ENCODE assay signal across 30 cellular contexts in the genomic region with DNA sequence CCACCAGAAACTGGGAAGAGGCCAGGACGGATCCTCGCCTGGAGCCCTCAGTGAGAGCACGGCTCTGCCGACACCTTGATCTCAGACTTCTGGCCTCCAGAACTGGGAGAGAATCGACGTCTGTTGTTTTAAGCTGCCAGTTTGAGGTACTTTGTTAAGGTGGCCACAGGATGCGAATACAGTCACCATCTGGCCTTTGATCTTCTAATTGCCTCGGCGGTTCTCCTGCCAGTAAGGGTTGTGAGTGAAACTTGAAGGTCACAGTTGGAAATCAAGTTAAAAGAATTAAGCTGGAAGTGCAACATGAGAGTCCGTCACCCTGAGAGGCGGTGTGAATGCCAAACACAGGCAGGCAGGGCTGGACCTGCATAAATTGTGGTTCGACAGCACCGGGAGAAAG. TPM values are rescaled to one million over a fixed set of nuclear protein-coding genes. Genes with fewer than 3 reads are reported as not detected.
DNase-seq lines count a peak whose midpoint lies in the region; ATAC-seq and TF ChIP-seq lines count a peak whose summit lies in the region.
"Had no signal": no experiment of that assay in that cellular context is flagged by ENCODE, and none has a peak within 500 bp of the region (broad histone marks: within the 10 kb centered on the region; RNA-seq: fewer than 3 reads in every experiment).

No MANE protein-coding gene starts in this region.

- peak; percentile 33 for DNase-seq in Jurkat, Clone E6-1 (ENCODE audit: low read depth, low spot score)
- DNase-seq in endodermal cell, result peak; percentile 71
- no peak for DNase-seq in progenitor cell of endocrine pancreas (ENCODE audit: low spot score, unreplicated experiment)
- DNase-seq in activated naive CD4-positive, alpha-beta T cell (lab: John Stamatoyannopoulos, UW), result no peak
- no peak for DNase-seq in activated CD4-positive, CD25-positive, alpha-beta regulatory T cell treated with anti-CD3 and anti-CD28 coated beads, Interleukin-2, amount 50 U/mL, for 72 hours
- no peak for DNase-seq in NCI-H2081 (lab: John Stamatoyannopoulos, UW)
- no peak for DNase-seq in activated CD8-positive, alpha-beta T cell treated with anti-CD3 and anti-CD28 coated beads for 36 hours
- DNase-seq: activated CD4-positive, alpha-beta T cell treated with anti-CD3 and anti-CD28 coated beads for 4 hours; amygdala; CD8-positive, alpha-beta T cell; effector CD4-positive, alpha-beta T cell; EL; midbrain; MM.1S; naive B cell; NCI-H1105 treated with DMSO at 0.1 percent for 48 hours; NCI-H1930; NCI-H2227 treated with DMSO at 0.1 percent for 48 hours; NCI-H526; occipital lobe; SHP77 treated with DMSO at 0.1 percent for 48 hours; stimulated activated naive B cell treated with anti-CD40 and anti-IgM and Interleukin-4, amounts not matched to agents 10 μg/mL and 1 μg/mL and 100 μg/mL, for 72 hours; substantia nigra had no signal

- 49 to 58% methylated on average over 12 to 13 of the region's 13 CpGs for WGBS in endodermal cell (ENCODE audit: insufficient coverage in 1 of 2, insufficient read length in 1 of 2), 2 experiments

- POLR2A ChIA-PET in activated CD8-positive, alpha-beta T cell treated with anti-CD3 and anti-CD28 coated beads for 36 hours (lab: Charles Lee), result no interaction called here

- peaks cover 0 to 12% (median 0%) of the 10 kb centered on the region in 11 experiments; a peak in 3 of 22 replicates for H3K36me3 ChIP-seq in BLaER1 treated with 17β-estradiol and CSF1 and Interleukin-3, amounts not matched to agents 10 nM and 100 nM
- H3K36me3 ChIP-seq in endodermal cell (ENCODE audit: control insufficient read depth, insufficient read depth, low read length), result no peaks in the 10 kb centered on the region
- H3K36me3 ChIP-seq: breast epithelium had no signal

- H3K27me3 ChIP-seq in BLaER1 treated with 17β-estradiol and CSF1 and Interleukin-3, amounts not matched to agents 10 nM and 100 nM, result peaks cover 10 to 33% (median 27%) of the 10 kb centered on the region in 11 experiments; a peak in 20 of 22 replicates
- H3K27me3 ChIP-seq in endodermal cell (ENCODE audit: control insufficient read depth, insufficient read depth, low read length, poor library complexity, severe bottlenecking), result no peaks in the 10 kb centered on the region
- H3K27me3 ChIP-seq: breast epithelium had no signal

- no peaks in the 10 kb centered on the region for H3K9me3 ChIP-seq in BLaER1 treated with 17β-estradiol and CSF1 and Interleukin-3, amounts not matched to agents 10 nM and 100 nM (replicated peaks in 1 of 11)
- no peaks in the 10 kb centered on the region for H3K9me3 ChIP-seq in endodermal cell (ENCODE audit: control insufficient read depth, low read length)
- H3K9me3 ChIP-seq: breast epithelium had no signal

- H3K4me2 ChIP-seq in BLaER1 treated with 17β-estradiol and CSF1 and Interleukin-3, amounts not matched to agents 10 nM and 100 nM, result peak overlapping the region in 7 of 11 experiments; percentile 49 to 59 (median 57); a peak in 11 of 22 replicates
- H3K4me2 ChIP-seq: KMS-11 had no signal

- H3K27me3 Mint-ChIP-seq in endodermal cell (ENCODE audit: insufficient read depth) (peaks cover 16% of the 10 kb centered on the region), progenitor cell of endocrine pancreas (peaks cover 26% of the 10 kb centered on the region)
- peaks cover 6% of the 10 kb centered on the region for H3K27me3 Mint-ChIP-seq in activated CD8-positive, alpha-beta T cell treated with anti-CD3 and anti-CD28 coated beads for 36 hours
- H3K27me3 Mint-ChIP-seq: stimulated activated naive B cell treated with anti-CD40 and anti-IgM and Interleukin-4, amounts not matched to agents 10 μg/mL and 1 μg/mL and 100 μg/mL, for 72 hours had no signal

- TF ChIP-seq CTCF in endodermal cell (conservative IDR thresholded peaks at IDR 0.05), result no peak
- TF ChIP-seq CTCF in progenitor cell of endocrine pancreas (IDR thresholded peaks at IDR 0.05; ENCODE audit: unreplicated experiment), result no peak
- no peak for TF ChIP-seq CTCF in activated CD8-positive, alpha-beta T cell treated with anti-CD3 and anti-CD28 coated beads for 36 hours (IDR thresholded peaks at IDR 0.05)

- H3K27ac ChIP-seq in BLaER1 treated with 17β-estradiol and CSF1 and Interleukin-3, amounts not matched to agents 10 nM and 100 nM, result no peak overlapping the region
- H3K27ac ChIP-seq in endodermal cell (ENCODE audit: low read depth, low read length), result no peak overlapping the region
- H3K27ac ChIP-seq: epithelial cell of prostate, KMS-11 had no signal

- H3K4me1 Mint-ChIP-seq in endodermal cell, result peaks cover 44% of the 10 kb centered on the region
- peaks cover 8% of the 10 kb centered on the region for H3K4me1 Mint-ChIP-seq in progenitor cell of endocrine pancreas (ENCODE audit: low read depth)
- H3K4me1 Mint-ChIP-seq in activated CD8-positive, alpha-beta T cell treated with anti-CD3 and anti-CD28 coated beads for 36 hours (ENCODE audit: low read depth), result peaks cover 5% of the 10 kb centered on the region

- no peaks in the 10 kb centered on the region for H3K36me3 Mint-ChIP-seq in endodermal cell (ENCODE audit: low read depth)
- H3K36me3 Mint-ChIP-seq in progenitor cell of endocrine pancreas (ENCODE audit: insufficient read depth), result no peaks in the 10 kb centered on the region
- peaks cover 3% of the 10 kb centered on the region for H3K36me3 Mint-ChIP-seq in activated CD8-positive, alpha-beta T cell treated with anti-CD3 and anti-CD28 coated beads for 36 hours (ENCODE audit: low read depth)
- H3K36me3 Mint-ChIP-seq: activated naive CD4-positive, alpha-beta T cell treated with anti-CD3 and anti-CD28 coated beads, Interleukin-2, amount 50 U/mL, for 24 hours; CD8-positive, alpha-beta T cell; naive B cell had no signal

- H3K9me3 Mint-ChIP-seq in endodermal cell, result no peaks in the 10 kb centered on the region
- H3K9me3 Mint-ChIP-seq in progenitor cell of endocrine pancreas (ENCODE audit: low read depth), result no peaks in the 10 kb centered on the region
- no peaks in the 10 kb centered on the region for H3K9me3 Mint-ChIP-seq in activated CD8-positive, alpha-beta T cell treated with anti-CD3 and anti-CD28 coated beads for 36 hours
- H3K9me3 Mint-ChIP-seq: activated naive CD4-positive, alpha-beta T cell treated with anti-CD3 and anti-CD28 coated beads, Interleukin-2, amount 50 U/mL, for 24 hours; activated T-helper 2 cell treated with anti-CD3 and anti-CD28 coated beads, Interferon-gamma antibody, Interleukin-2, Interleukin-4, amounts not matched to agents 10 μg/mL and 5 μg/mL and 100 μg/mL, durations not matched to agents 14 hours and 24 hours and 36 hours; CD8-positive, alpha-beta T cell; naive B cell; stimulated activated naive B cell treated with anti-CD40 and anti-IgM and Interleukin-4, amounts not matched to agents 10 μg/mL and 1 μg/mL and 100 μg/mL, for 72 hours had no signal

- no peak overlapping the region for H3K4me3 ChIP-seq in BLaER1 treated with 17β-estradiol and CSF1 and Interleukin-3, amounts not matched to agents 10 nM and 100 nM
- no peak overlapping the region for H3K4me3 ChIP-seq in Jurkat, Clone E6-1 (ENCODE audit: low read length)
- H3K4me3 ChIP-seq in endodermal cell (ENCODE audit: low read length), result no peak overlapping the region
- H3K4me3 ChIP-seq: breast epithelium had no signal

- H4K20me1 ChIP-seq in BLaER1 treated with 17β-estradiol and CSF1 and Interleukin-3, amounts not matched to agents 10 nM and 100 nM, result peaks cover 0 to 89% (median 16%) of the 10 kb centered on the region in 11 experiments; a peak in 15 of 22 replicates

- CTCF ChIA-PET in activated CD8-positive, alpha-beta T cell treated with anti-CD3 and anti-CD28 coated beads for 36 hours (lab: Charles Lee), result no interaction called here

- no peak for ATAC-seq in activated CD8-positive, alpha-beta T cell treated with anti-CD3 and anti-CD28 coated beads for 36 hours
- ATAC-seq: CD8-positive, alpha-beta T cell; Panc1; stimulated activated naive B cell treated with anti-CD40 and anti-IgM and Interleukin-4, amounts not matched to agents 10 μg/mL and 1 μg/mL and 100 μg/mL, for 72 hours had no signal

- no peak overlapping the region for H3K9ac ChIP-seq in BLaER1 treated with 17β-estradiol and CSF1 and Interleukin-3, amounts not matched to agents 10 nM and 100 nM
- H3K9ac ChIP-seq in endodermal cell (ENCODE audit: extremely low read depth, low read length, poor library complexity, severe bottlenecking), result no peak overlapping the region
- H3K9ac ChIP-seq: KMS-11 had no signal

- H3K27ac Mint-ChIP-seq in endodermal cell (peak overlapping the region; percentile 9), progenitor cell of endocrine pancreas (peak overlapping the region; percentile 15)
- no peak overlapping the region for H3K27ac Mint-ChIP-seq in activated CD8-positive, alpha-beta T cell treated with anti-CD3 and anti-CD28 coated beads for 36 hours
- H3K27ac Mint-ChIP-seq: activated naive CD4-positive, alpha-beta T cell treated with anti-CD3 and anti-CD28 coated beads, Interleukin-2, amount 50 U/mL, for 24 hours; activated T-helper 2 cell treated with anti-CD3 and anti-CD28 coated beads, Interferon-gamma antibody, Interleukin-2, Interleukin-4, amounts not matched to agents 10 μg/mL and 5 μg/mL and 100 μg/mL, durations not matched to agents 14 hours and 24 hours and 36 hours; CD8-positive, alpha-beta T cell; stimulated activated naive B cell treated with anti-CD40 and anti-IgM and Interleukin-4, amounts not matched to agents 10 μg/mL and 1 μg/mL and 100 μg/mL, for 72 hours had no signal

- peaks cover 7 to 43% (median 37%) of the 10 kb centered on the region in 10 experiments; a peak in 18 of 20 replicates for H3K4me1 ChIP-seq in BLaER1 treated with 17β-estradiol and CSF1 and Interleukin-3, amounts not matched to agents 10 nM and 100 nM
- H3K4me1 ChIP-seq in endodermal cell (ENCODE audit: control insufficient read depth, insufficient read depth, low read length), result peaks cover 30% of the 10 kb centered on the region
- H3K4me1 ChIP-seq: breast epithelium had no signal

- no peak overlapping the region for H3K4me3 Mint-ChIP-seq in endodermal cell
- no peak overlapping the region for H3K4me3 Mint-ChIP-seq in progenitor cell of endocrine pancreas (ENCODE audit: low read depth)
- no peak overlapping the region for H3K4me3 Mint-ChIP-seq in activated CD8-positive, alpha-beta T cell treated with anti-CD3 and anti-CD28 coated beads for 36 hours
- H3K4me3 Mint-ChIP-seq: activated naive CD4-positive, alpha-beta T cell treated with anti-CD3 and anti-CD28 coated beads, Interleukin-2, amount 50 U/mL, for 24 hours; CD8-positive, alpha-beta T cell; stimulated activated naive B cell treated with anti-CD40 and anti-IgM and Interleukin-4, amounts not matched to agents 10 μg/mL and 1 μg/mL and 100 μg/mL, for 72 hours had no signal

- intact Hi-C loops in activated CD8-positive, alpha-beta T cell treated with anti-CD3 and anti-CD28 coated beads for 36 hours (cut with micrococcal nuclease), result no loop called here

RNA-seq across cellular contexts. Expression of a gene that starts 27.9 kb away (rescaled TPM):
- polyA plus RNA-seq in Jurkat, Clone E6-1 (2012; ENCODE audit: insufficient read depth, insufficient read length), result not detected
- 10 to 100 TPM; 29.6 to 32.3 TPM for total RNA-seq in endodermal cell
- polyA plus RNA-seq in endodermal cell (2013, experiment 1 of 2), result 12.6 TPM
- polyA plus RNA-seq in endodermal cell (2013, experiment 2 of 2), result 9.5 TPM
- 10.6 and 11.8 TPM in 2 replicates for total RNA-seq in progenitor cell of endocrine pancreas
- total RNA-seq in activated CD8-positive, alpha-beta T cell treated with anti-CD3 and anti-CD28 coated beads for 36 hours, result 10 to 100 TPM; 71.0 to 73.1 TPM

Comparison
In these comparisons a context has a peak if more than half of its experiments do, and no peak if none do; other contexts are left out.
1. DNase-seq: peak in Jurkat, Clone E6-1 (single experiment) and endodermal cell (single experiment); none in progenitor cell of endocrine pancreas (single experiment), activated naive CD4-positive, alpha-beta T cell (0 of 4), activated CD4-positive, CD25-positive, alpha-beta regulatory T cell treated with anti-CD3 and anti-CD28 coated beads, Interleukin-2, amount 50 U/mL, for 72 hours (single experiment), NCI-H2081 (0 of 2) and activated CD8-positive, alpha-beta T cell treated with anti-CD3 and anti-CD28 coated beads for 36 hours (single experiment).